ENCODE assay signal across 1 cellular context in genomic region chr5:100517301-100517974, GRCh38.
TF ChIP-seq lines count a peak whose summit lies in the region.

No MANE protein-coding gene starts in this region.

TF ChIP-seq in HepG2, 621 proteins besides CTCF, POLR2A, EP300 and RAD21 (continued from another document):
- TF ChIP-seq UBTF (CRISPR knock-in tag; IDR thresholded peaks at IDR 0.05) (no peak), BCLAF1 (IDR thresholded peaks at IDR 0.05) (no peak), STAT6 (CRISPR knock-in tag; IDR thresholded peaks at IDR 0.05; ENCODE audit: borderline replicate concordance) (no peak)
- TF ChIP-seq, protein P1, sequence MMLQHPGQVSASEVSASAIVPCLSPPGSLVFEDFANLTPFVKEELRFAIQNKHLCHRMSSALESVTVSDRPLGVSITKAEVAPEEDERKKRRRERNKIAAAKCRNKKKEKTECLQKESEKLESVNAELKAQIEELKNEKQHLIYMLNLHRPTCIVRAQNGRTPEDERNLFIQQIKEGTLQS (CRISPR knock-in tag; IDR thresholded peaks at IDR 0.05) = no peak
